Comparison of ENCODE assay signal across 26 cellular contexts in the genomic region with DNA sequence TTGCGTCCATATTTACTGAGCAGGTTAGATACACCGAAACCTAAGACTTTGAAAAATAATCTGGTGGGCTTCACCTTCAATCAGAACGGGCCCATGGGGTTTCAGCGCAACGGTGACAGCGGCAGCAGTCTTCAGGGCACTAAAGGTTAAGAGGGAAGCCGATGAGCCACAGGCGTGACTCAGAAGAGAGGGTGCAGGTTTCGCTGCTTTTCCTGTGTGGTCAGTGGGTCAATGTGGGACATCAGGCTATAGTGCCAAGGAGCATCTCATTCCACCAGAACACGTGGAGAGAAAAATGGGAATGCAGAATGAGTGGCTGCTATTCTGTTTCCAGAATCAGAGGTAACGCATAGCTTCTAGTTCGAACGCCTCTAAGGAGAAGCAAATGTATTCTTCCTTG.
"Had no signal": no experiment of that assay in that cellular context is flagged by ENCODE, and none has a peak within 500 bp of the region (broad histone marks: within the 10 kb centered on the region; RNA-seq: fewer than 3 reads in every experiment).

No MANE protein-coding gene starts in this region.

- H3K4me3 ChIP-seq: hepatocyte, tibial nerve, uterus had no signal

- H3K4me1 Mint-ChIP-seq: activated T-helper 17 cell treated with anti-CD3 and anti-CD28 coated beads, Interleukin-2, amount 50 U/mL, for 72 hours had no signal

- H3K27me3 Mint-ChIP-seq: activated B cell treated with CpG ODN at 0.5 μM for 24 hours; activated CD4-positive, alpha-beta memory T cell treated with anti-CD3 and anti-CD28 coated beads for 36 hours; activated T-helper 17 cell treated with anti-CD3 and anti-CD28 coated beads, Interleukin-2, amount 50 U/mL, for 72 hours; central memory CD8-positive, alpha-beta T cell; naive thymus-derived CD8-positive, alpha-beta T cell; T-cell had no signal

- FAIRE-seq: endometrium, islet of Langerhans had no signal

- H3K36me3 ChIP-seq: brain microvascular endothelial cell, uterus had no signal

- H3K4me3 Mint-ChIP-seq: activated B cell treated with CpG ODN at 0.5 μM for 24 hours; activated CD4-positive, alpha-beta memory T cell treated with anti-CD3 and anti-CD28 coated beads for 36 hours; activated T-helper 17 cell treated with anti-CD3 and anti-CD28 coated beads, Interleukin-2, amount 50 U/mL, for 72 hours; central memory CD8-positive, alpha-beta T cell; naive thymus-derived CD8-positive, alpha-beta T cell; T-cell had no signal

- H3K27ac Mint-ChIP-seq: activated B cell treated with CpG ODN at 0.5 μM for 24 hours; activated CD4-positive, alpha-beta memory T cell treated with anti-CD3 and anti-CD28 coated beads for 36 hours had no signal

- H2AFZ ChIP-seq: hepatocyte, parathyroid adenoma had no signal

- DNase-seq: activated B cell treated with CpG ODN at 0.5 μM for 24 hours; activated CD4-positive, alpha-beta memory T cell treated with anti-CD3 and anti-CD28 coated beads for 36 hours; activated CD4-positive, alpha-beta T cell treated with anti-CD3 and anti-CD28 coated beads for 4 hours; activated naive CD4-positive, alpha-beta T cell; activated T-cell treated with anti-CD3 and anti-CD28 coated beads for 4 hours; brain microvascular endothelial cell; cortex of kidney; erythroblast; left cardiac atrium; mesenchymal stem cell; naive thymus-derived CD8-positive, alpha-beta T cell; stimulated activated CD4-positive, alpha-beta T cell treated with anti-CD3 and anti-CD28 coated beads, Interleukin-12 subunit alpha, Interleukin-12 subunit beta, amount 100 ng/mL, for 4 hours; stimulated activated CD4-positive, alpha-beta T cell treated with anti-CD3 and anti-CD28 coated beads, Interleukin-1b, Interleukin-23, amount 100 ng/mL, for 48 hours; stimulated activated CD8-positive, alpha-beta memory T cell treated with anti-CD3 and anti-CD28 coated beads, Interleukin-4, amount 100 ng/mL, for 48 hours; stimulated activated naive CD4-positive, alpha-beta T cell treated with Interleukin-2 at 50 U/mL for 16 hours; substantia nigra; T-cell; uterus had no signal

- H3K9me3 ChIP-seq: neutrophil, tibial nerve, uterus had no signal

- H3K27ac ChIP-seq: brain microvascular endothelial cell, hepatocyte, neutrophil, parathyroid adenoma, tibial nerve, uterus had no signal

- H3K4me2 ChIP-seq: hepatocyte had no signal

- H3K9me3 Mint-ChIP-seq: activated B cell treated with CpG ODN at 0.5 μM for 24 hours; activated CD4-positive, alpha-beta memory T cell treated with anti-CD3 and anti-CD28 coated beads for 36 hours; activated T-helper 17 cell treated with anti-CD3 and anti-CD28 coated beads, Interleukin-2, amount 50 U/mL, for 72 hours; central memory CD8-positive, alpha-beta T cell; naive thymus-derived CD8-positive, alpha-beta T cell; T-cell had no signal

- ATAC-seq: activated T-helper 17 cell treated with anti-CD3 and anti-CD28 coated beads, Interleukin-2, amount 50 U/mL, for 72 hours; left cardiac atrium; naive thymus-derived CD8-positive, alpha-beta T cell; T-cell had no signal

- H3K9ac ChIP-seq: parathyroid adenoma had no signal

- H3K27me3 ChIP-seq: brain microvascular endothelial cell, tibial nerve, uterus had no signal
